In genomic region chr1:222713091-222714012, GRCh38 we compare ENCODE assay signal across 8 cellular contexts. TPM values are rescaled to one million over a fixed set of nuclear protein-coding genes. Genes with fewer than 3 reads are reported as not detected.
DNase-seq lines count a peak whose midpoint lies in the region; ATAC-seq and TF ChIP-seq lines count a peak whose summit lies in the region.

No MANE protein-coding gene starts in this region.

- H3K4me1 Mint-ChIP-seq in HFFc6 (ENCODE audit: low read depth) = peaks cover 42% of the 10 kb centered on the region
- H3K4me1 Mint-ChIP-seq in activated naive CD4-positive, alpha-beta T cell treated with anti-CD3 and anti-CD28 coated beads, Interleukin-2, amount 10 ng/mL, durations not matched to agents 7 days and 5 days = peaks cover 53% of the 10 kb centered on the region

- DNase-seq in HFFc6 (peak; percentile 90), NAMALWA (ENCODE audit: low spot score) (peak; percentile 96), SK-MEL-5 (ENCODE audit: low read depth, low spot score) (peak; percentile 94), non-pigmented ciliary epithelial cell (ENCODE audit: low read depth) (peak; percentile 72), suprapubic skin (ENCODE audit: low spot score in 2 of 2) (peak; percentile 96)
- peak; percentile 94 for DNase-seq in activated naive CD4-positive, alpha-beta T cell treated with anti-CD3 and anti-CD28 coated beads, Interleukin-2, amount 10 ng/mL, durations not matched to agents 7 days and 5 days

- peak; percentile 87 for ATAC-seq in gastroesophageal sphincter

- H3K4me1 ChIP-seq in gastroesophageal sphincter = peaks cover 0 to 57% (median 17%) of the 10 kb centered on the region in 3 donors
- H3K4me1 ChIP-seq in suprapubic skin = peaks cover 23% of the 10 kb centered on the region

- 1 to 2% methylated on average over 10 to 14 of the region's 39 CpGs for WGBS in gastroesophageal sphincter (ENCODE audit: low coverage in 1 of 2), 2 donors
- under 1% methylated on average over 23 of the region's 39 CpGs for WGBS in suprapubic skin

- H3K36me3 ChIP-seq in gastroesophageal sphincter (peaks cover 0 to 34% of the 10 kb centered on the region in 2 donors), suprapubic skin (peaks cover 28% of the 10 kb centered on the region)

- peaks cover 16% of the 10 kb centered on the region; the same call in 1 of the 2 replicates for H3K36me3 Mint-ChIP-seq in HFFc6 (ENCODE audit: low read depth)
- peaks cover 54% of the 10 kb centered on the region for H3K36me3 Mint-ChIP-seq in activated naive CD4-positive, alpha-beta T cell treated with anti-CD3 and anti-CD28 coated beads, Interleukin-2, amount 10 ng/mL, durations not matched to agents 7 days and 5 days

- TF ChIP-seq EP300 in gastroesophageal sphincter (IDR thresholded peaks at IDR 0.05) (no peak), suprapubic skin (IDR thresholded peaks at IDR 0.05) (no peak)

- H3K9me3 Mint-ChIP-seq in HFFc6 = no peaks in the 10 kb centered on the region
- no peaks in the 10 kb centered on the region for H3K9me3 Mint-ChIP-seq in activated naive CD4-positive, alpha-beta T cell treated with anti-CD3 and anti-CD28 coated beads, Interleukin-2, amount 10 ng/mL, durations not matched to agents 7 days and 5 days

- TF ChIP-seq CTCF in HFFc6 (IDR thresholded peaks at IDR 0.05) = no peak
- peak in 1 of 4 experiments; percentile 19 for TF ChIP-seq CTCF in gastroesophageal sphincter (IDR thresholded peaks at IDR 0.05)
- no peak for TF ChIP-seq CTCF in suprapubic skin (IDR thresholded peaks at IDR 0.05)

- peak overlapping the region; percentile 94 to 97 (median 97) for H3K27ac ChIP-seq in gastroesophageal sphincter
- peak overlapping the region; percentile 94 for H3K27ac ChIP-seq in suprapubic skin

- CTCF ChIA-PET in activated naive CD4-positive, alpha-beta T cell treated with anti-CD3 and anti-CD28 coated beads, Interleukin-2, amount 10 ng/mL, durations not matched to agents 7 days and 5 days (lab: Charles Lee) = interaction anchor here (0.7 to 1.5 kb wide), 3 partner anchors 59 to 248 kb away, joined by 3 to 4 read pairs (median 3); no protein-coding TSS in a partner anchor

- TF ChIP-seq POLR2A in gastroesophageal sphincter (IDR thresholded peaks at IDR 0.05) (peak; percentile 19 to 35), suprapubic skin (IDR thresholded peaks at IDR 0.05) (peak in 1 of 2 donors; percentile 57)

- H3K27me3 Mint-ChIP-seq in HFFc6 (ENCODE audit: insufficient read depth) = peaks cover 7% of the 10 kb centered on the region
- no peaks in the 10 kb centered on the region for H3K27me3 Mint-ChIP-seq in activated naive CD4-positive, alpha-beta T cell treated with anti-CD3 and anti-CD28 coated beads, Interleukin-2, amount 10 ng/mL, durations not matched to agents 7 days and 5 days

- in situ Hi-C loops in SK-MEL-5 (cut with HindIII; ENCODE audit: low pct_unique_long_range_greater_than_20kb, low sequenced_read_pairs) = no loop called here

- peak overlapping the region; percentile 94 for H3K4me3 Mint-ChIP-seq in HFFc6
- H3K4me3 Mint-ChIP-seq in activated naive CD4-positive, alpha-beta T cell treated with anti-CD3 and anti-CD28 coated beads, Interleukin-2, amount 10 ng/mL, durations not matched to agents 7 days and 5 days = peak overlapping the region; percentile 97

- peak overlapping the region; percentile 98 for H3K27ac Mint-ChIP-seq in HFFc6
- H3K27ac Mint-ChIP-seq in activated naive CD4-positive, alpha-beta T cell treated with anti-CD3 and anti-CD28 coated beads, Interleukin-2, amount 10 ng/mL, durations not matched to agents 7 days and 5 days = peak overlapping the region; percentile 99

- H3K4me3 ChIP-seq in GM08714 (ENCODE audit: low read length) (peak overlapping the region; percentile 91), gastroesophageal sphincter (peak overlapping the region; percentile 70 to 91), suprapubic skin (peak overlapping the region; percentile 87)

- H3K9me3 ChIP-seq in gastroesophageal sphincter = no peaks in the 10 kb centered on the region
- no peaks in the 10 kb centered on the region for H3K9me3 ChIP-seq in suprapubic skin

- H3K27me3 ChIP-seq in gastroesophageal sphincter (no peaks in the 10 kb centered on the region), suprapubic skin (no peaks in the 10 kb centered on the region)

RNA-seq across cellular contexts. Expression of gene BROX, which starts 1.0 kb away (rescaled TPM):
- total RNA-seq in HFFc6 (2021; fragmentation: NEBNext Ultra II Directional; extraction: Animal tissue kit (Norgen Biotek cat#: 25700)) = 10 to 100 TPM; 61.0 to 71.0 (median 67.6) TPM
- 67.4 and 68.9 TPM in 2 replicates for total RNA-seq in SK-MEL-5 (2014; rRNA removed; shearing (Covaris generic))
- 25.4 and 29.8 TPM in 2 replicates for polyA plus RNA-seq in SK-MEL-5 (2015; cell fraction: cytosol; rRNA removed)
- polyA plus RNA-seq in SK-MEL-5 (2015; cell fraction: nucleus; rRNA removed) = 26.9 and 28.2 TPM in 2 replicates
- total RNA-seq in gastroesophageal sphincter (100 to 1,000 TPM in 1 of 4 donors, 10 to 100 TPM in 3; 41.3 to 111 (median 63.2) TPM), suprapubic skin (10 to 100 TPM; 41.8 to 57.8 (median 53.8) TPM)

RNA-seq across cellular contexts. Expression of gene AIDA, which starts 1.1 kb away (rescaled TPM):
- 100 to 1,000 TPM in 4 of 6 experiments, 10 to 100 TPM in 2; 87.1 to 112 (median 103) TPM for total RNA-seq in HFFc6 (2021; fragmentation: NEBNext Ultra II Directional; extraction: Animal tissue kit (Norgen Biotek cat#: 25700))
- 18.9 and 20.0 TPM in 2 replicates for total RNA-seq in SK-MEL-5 (2014; rRNA removed; shearing (Covaris generic))
- 37.8 and 47.1 TPM in 2 replicates for polyA plus RNA-seq in SK-MEL-5 (2015; cell fraction: cytosol; rRNA removed)
- 10.2 and 13.9 TPM in 2 replicates for polyA plus RNA-seq in SK-MEL-5 (2015; cell fraction: nucleus; rRNA removed)
- 100 to 1,000 TPM in 3 of 4 donors, 10 to 100 TPM in 1; 79.3 to 119 (median 108) TPM for total RNA-seq in gastroesophageal sphincter
- total RNA-seq in suprapubic skin = 10 to 100 TPM; 27.1 to 31.3 (median 29.1) TPM

RNA-seq across cellular contexts. Expression of gene FAM177B, which starts 23.6 kb away (rescaled TPM):
- not detected for total RNA-seq in HFFc6 (2021; fragmentation: NEBNext Ultra II Directional; extraction: Animal tissue kit (Norgen Biotek cat#: 25700))
- not detected in 2 replicates for total RNA-seq in SK-MEL-5 (2014; rRNA removed; shearing (Covaris generic))
- polyA plus RNA-seq in SK-MEL-5 (2015; cell fraction: cytosol; rRNA removed) = not detected in 2 replicates
- polyA plus RNA-seq in SK-MEL-5 (2015; cell fraction: nucleus; rRNA removed) = not detected in 2 replicates
- total RNA-seq in gastroesophageal sphincter (under 1 TPM in 1 of 4 donors, not detected in 3; 0.73 TPM), suprapubic skin (1 to 10 TPM in 1 of 4 donors, not detected in 3; 2.0 TPM)

Comparison
In these comparisons a context has a peak if more than half of its experiments do, and no peak if none do; other contexts are left out.
1. Peak in every context shown above with its lines: DNase-seq, ATAC-seq, H3K4me3 ChIP-seq and H3K27ac ChIP-seq.